ENCODE assay signal across 11 cellular contexts in genomic region chr20:41306061-41306727, GRCh38. TPM values are rescaled to one million over a fixed set of nuclear protein-coding genes. Genes with fewer than 3 reads are reported as not detected.
DNase-seq lines count a peak whose midpoint lies in the region; ATAC-seq, FAIRE-seq and TF ChIP-seq lines count a peak whose summit lies in the region.
"Had no signal": no experiment of that assay in that cellular context is flagged by ENCODE, and none has a peak within 500 bp of the region (broad histone marks: within the 10 kb centered on the region; RNA-seq: fewer than 3 reads in every experiment).

No MANE protein-coding gene starts in this region.

- H2AFZ ChIP-seq in GM12878 (ENCODE audit: control insufficient read depth, low read depth, low read length) (peak overlapping the region; percentile 30; the same call in 1 of the 2 replicates), SK-N-SH (ENCODE audit: low read depth) (no peak overlapping the region)

- H3K9me2 ChIP-seq in SK-N-SH = no peaks in the 10 kb centered on the region

- peak; percentile 68 for FAIRE-seq in GM12878 (lab: Jason Lieb, UNC)

- H4K20me1 ChIP-seq in GM12878 (ENCODE audit: control insufficient read depth, insufficient read depth) = no peaks in the 10 kb centered on the region
- H4K20me1 ChIP-seq in SK-N-SH (ENCODE audit: insufficient read depth) = no peaks in the 10 kb centered on the region

- H3F3A ChIP-seq in SK-N-SH (replicated peaks; ENCODE audit: insufficient read depth) = peaks cover 7% of the 10 kb centered on the region

- POLR2A ChIA-PET in GM12878 (lab: Charles Lee) = interaction anchor here (0.6 to 2.1 kb wide), 7 partner anchors 8 to 167 kb away, joined by 3 to 10 read pairs (median 5); partner anchors contain the start of gene ZHX3
- POLR2A ChIA-PET in SK-N-SH (lab: Yijun Ruan, JAX) = no interaction called here

- no peaks in the 10 kb centered on the region for H3K27me3 ChIP-seq in GM12878 (replicated peaks in 1 of 2; ENCODE audit: control insufficient read depth in 2 of 2, insufficient read depth in 2 of 2, low read length in 1 of 2)
- H3K27me3 ChIP-seq in SK-N-SH (ENCODE audit: insufficient read depth) = no peaks in the 10 kb centered on the region
- no peaks in the 10 kb centered on the region for H3K27me3 ChIP-seq in ascending aorta
- no peaks in the 10 kb centered on the region for H3K27me3 ChIP-seq in right lobe of liver
- H3K27me3 ChIP-seq: suprapubic skin had no signal

- no TSS peak for BruUV-seq in GM12878 (replicated peaks; lab: Mats Ljungman, UMichigan)

- whole genome bisulfite sequencing in GM12878 (ENCODE audit: insufficient coverage, insufficient replicate concordance, low lambda C conversion rate, missing lambda C conversion rate) = 2% methylated on average over 5 of the region's 5 CpGs
- 94% methylated on average over 5 of the region's 5 CpGs for WGBS in SK-N-SH (ENCODE audit: low lambda C conversion rate)
- WGBS in right lobe of liver (ENCODE audit: insufficient coverage, low coverage, low lambda C conversion rate, missing lambda C conversion rate) = 80% methylated on average over 5 of the region's 5 CpGs

- H3K27ac ChIP-seq in GM12878 (ENCODE audit: control insufficient read depth, insufficient read depth) = peak overlapping the region; percentile 71
- no peak overlapping the region for H3K27ac ChIP-seq in SK-N-SH (ENCODE audit: low read depth in 2 of 2, low read length in 1 of 2)
- no peak overlapping the region for H3K27ac ChIP-seq in ascending aorta
- H3K27ac ChIP-seq in right lobe of liver = no peak overlapping the region
- H3K27ac ChIP-seq: suprapubic skin had no signal

- no peak for TF ChIP-seq POLR2A in GM12878 (IDR thresholded peaks at IDR 0.05; ENCODE audit: low read depth, low read length)
- no peak for TF ChIP-seq POLR2A in right lobe of liver (IDR thresholded peaks at IDR 0.05)

- 0 out of 2 replicates have a peak overlapping the region, but pooled peaks have one; percentile 33 for H3K9ac ChIP-seq in GM12878 (ENCODE audit: control insufficient read depth, insufficient read depth, low read length)
- no peak overlapping the region for H3K9ac ChIP-seq in SK-N-SH

- no peaks in the 10 kb centered on the region; the same call in 1 of the 2 replicates for H3K79me2 ChIP-seq in GM12878 (ENCODE audit: control insufficient read depth, insufficient read depth, low read length)
- H3K79me2 ChIP-seq in SK-N-SH (ENCODE audit: insufficient read depth) = peaks cover 77% of the 10 kb centered on the region

- DNase-seq in GM12878 (ENCODE audit: low read depth, low spot score) (peak; percentile 42), SK-N-SH (no peak), ascending aorta (ENCODE audit: low spot score in 2 of 2) (no peak), right lobe of liver (no peak)
- no peak for DNase-seq in activated CD4-positive, alpha-beta T cell treated with anti-CD3 and anti-CD28 coated beads for 4 hours
- DNase-seq: DND-41, NCI-H1436 had no signal

- peak; percentile 82 for ATAC-seq in GM18861 (IDR thresholded peaks at IDR 0.05; ENCODE audit: unreplicated experiment)
- ATAC-seq in GM21515 (IDR thresholded peaks at IDR 0.05; ENCODE audit: unreplicated experiment) = peak; percentile 87
- ATAC-seq in HG03097 (IDR thresholded peaks at IDR 0.05; ENCODE audit: low FRiP score, unreplicated experiment) = peak; percentile 77
- ATAC-seq in GM12878 = peak; percentile 98
- no peak for ATAC-seq in right lobe of liver

- no peaks in the 10 kb centered on the region for H3K9me3 ChIP-seq in GM12878 (replicated peaks; ENCODE audit: control insufficient read depth, insufficient read depth, low read length)
- no peaks in the 10 kb centered on the region for H3K9me3 ChIP-seq in SK-N-SH
- no peaks in the 10 kb centered on the region for H3K9me3 ChIP-seq in ascending aorta
- no peaks in the 10 kb centered on the region for H3K9me3 ChIP-seq in right lobe of liver
- H3K9me3 ChIP-seq: suprapubic skin had no signal

- RAD21 ChIA-PET in GM12878 (lab: Charles Lee; ENCODE audit: unreplicated experiment) = interaction anchor here (0.9 to 2.2 kb wide), 6 partner anchors 12 to 172 kb away, joined by 3 to 8 read pairs (median 4); partner anchors contain the start of gene ZHX3

- H3K4me1 ChIP-seq in GM12878 (ENCODE audit: control insufficient read depth, insufficient read depth, low read length) = peaks cover 30% of the 10 kb centered on the region
- H3K4me1 ChIP-seq in SK-N-SH (ENCODE audit: control insufficient read depth in 1 of 2, insufficient read depth in 2 of 2, low read depth in 1 of 2, low read length in 1 of 2) = no peaks in the 10 kb centered on the region; a peak in 1 of 4 replicates
- peaks cover 14 to 31% of the 10 kb centered on the region in 2 donors for H3K4me1 ChIP-seq in ascending aorta
- H3K4me1 ChIP-seq in right lobe of liver = peaks cover 0 to 25% (median 11%) of the 10 kb centered on the region in 4 donors

- in situ Hi-C loops in GM12878 (cut with MboI) = no loop called here

- CTCF ChIA-PET in GM12878 (lab: Yijun Ruan, JAX) = interaction anchor here (0.7 to 2.5 kb wide), 10 partner anchors 12 to 315 kb away, joined by 3 to 14 read pairs (median 4); no protein-coding TSS in a partner anchor
- CTCF ChIA-PET in SK-N-SH (lab: Yijun Ruan, JAX) = interaction anchor here (1.3 to 2.3 kb wide), 2 partner anchors 33 to 35 kb away, joined by 4 to 6 read pairs; partner anchors contain the start of gene LPIN3

- H3K4me2 ChIP-seq in GM12878 (ENCODE audit: control insufficient read depth, insufficient read depth) (peak overlapping the region; percentile 79), SK-N-SH (no peak overlapping the region)

- TF ChIP-seq RAD21 in GM12878 (IDR thresholded peaks at IDR 0.05; ENCODE audit: insufficient read depth, low read depth, low read length) = no peak
- no peak for TF ChIP-seq RAD21 in SK-N-SH (IDR thresholded peaks at IDR 0.05; ENCODE audit: low read length)

- TF ChIP-seq EP300 in GM12878 (IDR thresholded peaks at IDR 0.05; ENCODE audit: borderline replicate concordance in 1 of 2, control insufficient read depth in 1 of 2, low read depth in 2 of 2, low read length in 2 of 2) (peak; percentile 50 to 58; a peak in 2 of 4 replicates), SK-N-SH (IDR thresholded peaks at IDR 0.05; ENCODE audit: borderline replicate concordance in 1 of 2, low read depth in 1 of 2, low read length in 1 of 2) (no peak)

- H3K4me3 ChIP-seq in GM12878 = peak overlapping the region; percentile 36; the same call in 1 of the 2 replicates
- no peak overlapping the region for H3K4me3 ChIP-seq in SK-N-SH (ENCODE audit: low read depth in 2 of 2, low read length in 1 of 2)
- no peak overlapping the region for H3K4me3 ChIP-seq in ascending aorta
- no peak overlapping the region for H3K4me3 ChIP-seq in right lobe of liver
- H3K4me3 ChIP-seq: suprapubic skin had no signal

- TF ChIP-seq CTCF in GM12878 (IDR thresholded peaks at IDR 0.05 in 2 of 3, conservative IDR thresholded peaks at IDR 0.05 in 1 of 3; ENCODE audit: control insufficient read depth in 2 of 3, extremely low read depth in 1 of 3, insufficient read depth in 1 of 3, low read depth in 3 of 3, low read length in 3 of 3) = no peak
- TF ChIP-seq CTCF in SK-N-SH (IDR thresholded peaks at IDR 0.05) = no peak
- no peak for TF ChIP-seq CTCF in ascending aorta (IDR thresholded peaks at IDR 0.05)
- TF ChIP-seq CTCF in right lobe of liver (IDR thresholded peaks at IDR 0.05) = no peak

- no peaks in the 10 kb centered on the region for H3K36me3 ChIP-seq in GM12878 (ENCODE audit: control insufficient read depth in 2 of 2, insufficient read depth in 2 of 2, low read length in 1 of 2)
- no peaks in the 10 kb centered on the region for H3K36me3 ChIP-seq in SK-N-SH (replicated peaks in 1 of 2; ENCODE audit: control insufficient read depth in 1 of 2, insufficient read depth in 2 of 2, low read length in 1 of 2)
- no peaks in the 10 kb centered on the region for H3K36me3 ChIP-seq in ascending aorta
- H3K36me3 ChIP-seq in right lobe of liver = no peaks in the 10 kb centered on the region
- H3K36me3 ChIP-seq: suprapubic skin had no signal

- intact Hi-C loops in GM12878 (cut with micrococcal nuclease; ENCODE audit: unreplicated experiment) (no loop called here), ascending aorta (cut with DNase I) (no loop called here), right lobe of liver (cut with DNase I) (no loop called here)

- SMC1A ChIA-PET in GM12878 (lab: Charles Lee; ENCODE audit: uncharacterized antibody, unreplicated experiment) = interaction anchor here (0.7 to 3.0 kb wide), 18 partner anchors 8 to 337 kb away, joined by 3 to 16 read pairs (median 4); no protein-coding TSS in a partner anchor

RNA-seq across cellular contexts. Expression of gene ZHX3, which starts 11.3 kb away (rescaled TPM):
- 12.7 and 15.6 TPM in 2 replicates for total RNA-seq in GM12878 (2013; cell fraction: nucleolus; rRNA removed)
- total RNA-seq in GM12878 (2014; rRNA removed) (4.6 and 5.7 TPM in 2 replicates), GM12878 (2014; rRNA removed; fragmentation: Illumina TruSeq; extraction: Trizol) (5.3 and 5.4 TPM in 2 replicates), GM12878 (2021) (13.3 and 14.0 TPM in 2 replicates), ascending aorta (53.3 TPM), right lobe of liver (10 to 100 TPM; 17.6 to 47.4 (median 26.2) TPM)
- 5.5 TPM for polyA plus RNA-seq in GM12878 (2011; ENCODE audit: low read depth)
- polyA plus RNA-seq in GM12878 (2011; rRNA removed) (4.0 and 5.7 TPM in 2 replicates), GM12878 (2014; fragmentation: Illumina TruSeq; extraction: Trizol) (7.2 and 9.3 TPM in 2 replicates), GM12878 (2014; fragmentation: Nextera tagmentation; extraction: Ambion mirVana) (1 to 10 TPM; 1.3 to 1.4 TPM), GM12878 (2014; rRNA removed) (5.2 and 5.6 TPM in 2 replicates), GM12878 (2016; fragmentation: Nextera tagmentation; extraction: Ambion mirVana) (1 to 10 TPM; 1.5 to 1.7 TPM), SK-N-SH (2012; rRNA removed) (6.0 and 6.9 TPM in 2 replicates)
- 4.7 and 5.4 TPM in 2 replicates for polyA plus RNA-seq in GM12878 (2011; cell fraction: cytosol; rRNA removed)
- 4.6 and 7.4 TPM in 2 replicates for polyA plus RNA-seq in GM12878 (2011; cell fraction: nucleus; rRNA removed)
- polyA plus RNA-seq in GM12878 (2012) = 3.0 and 4.0 TPM in 2 replicates
- 10.5 and 11.8 TPM in 2 replicates for polyA minus RNA-seq in GM12878 (2011; rRNA and poly(A)+ RNA removed)
- 2.3 and 3.9 TPM in 2 replicates for polyA minus RNA-seq in GM12878 (2011; cell fraction: cytosol; rRNA and poly(A)+ RNA removed)
- 3.7 and 8.3 TPM in 2 replicates for polyA minus RNA-seq in GM12878 (2011; cell fraction: nucleus; rRNA and poly(A)+ RNA removed)
- polyA plus RNA-seq in SK-N-SH (2012; cell fraction: cytosol; rRNA removed) = 5.7 and 6.2 TPM in 2 replicates
- 9.9 and 11.4 TPM in 2 replicates for polyA plus RNA-seq in SK-N-SH (2012; cell fraction: nucleus; rRNA removed)

RNA-seq across cellular contexts. Expression of gene LPIN3, which starts 34.4 kb away (rescaled TPM):
- 0.27 and 0.44 TPM in 2 replicates for total RNA-seq in GM12878 (2013; cell fraction: nucleolus; rRNA removed)
- total RNA-seq in GM12878 (2014; rRNA removed) (0.23 and 0.38 TPM in 2 replicates), GM12878 (2014; rRNA removed; fragmentation: Illumina TruSeq; extraction: Trizol) (0.18 and 0.28 TPM in 2 replicates), GM12878 (2021) (0.49 and 0.51 TPM in 2 replicates), ascending aorta (63.0 TPM), right lobe of liver (10 to 100 TPM in 5 of 6 experiments, 1 to 10 TPM in 1; 8.4 to 44.7 (median 23.4) TPM)
- 1.1 TPM for polyA plus RNA-seq in GM12878 (2011; ENCODE audit: low read depth)
- polyA plus RNA-seq in GM12878 (2011; rRNA removed) (0.37 and 0.65 TPM in 2 replicates), GM12878 (2014; fragmentation: Illumina TruSeq; extraction: Trizol) (0.17 and 0.53 TPM in 2 replicates), GM12878 (2014; fragmentation: Nextera tagmentation; extraction: Ambion mirVana) (under 1 TPM; 0.13 to 0.22 TPM), GM12878 (2014; rRNA removed) (0.90 and 1.3 TPM in 2 replicates), GM12878 (2016; fragmentation: Nextera tagmentation; extraction: Ambion mirVana) (under 1 TPM; 0.60 to 0.63 TPM), SK-N-SH (2012; rRNA removed) (0.21 and 0.34 TPM in 2 replicates)
- polyA plus RNA-seq in GM12878 (2011; cell fraction: cytosol; rRNA removed) = 0.42 TPM in 2 replicates
- polyA plus RNA-seq in GM12878 (2011; cell fraction: nucleus; rRNA removed) = 7.2 and 11.2 TPM in 2 replicates
- 1.4 and 1.7 TPM in 2 replicates for polyA plus RNA-seq in GM12878 (2012)
- polyA minus RNA-seq in GM12878 (2011; rRNA and poly(A)+ RNA removed) = 0.88 and 1.2 TPM in 2 replicates
- not detected in 2 replicates for polyA minus RNA-seq in GM12878 (2011; cell fraction: cytosol; rRNA and poly(A)+ RNA removed)
- polyA minus RNA-seq in GM12878 (2011; cell fraction: nucleus; rRNA and poly(A)+ RNA removed) = 1.1 and 1.5 TPM in 2 replicates
- polyA plus RNA-seq in SK-N-SH (2012; cell fraction: cytosol; rRNA removed) = 0.05 and 0.09 TPM in 2 replicates
- 1.8 and 1.9 TPM in 2 replicates for polyA plus RNA-seq in SK-N-SH (2012; cell fraction: nucleus; rRNA removed)

Comparison
In these comparisons a context has a peak if more than half of its experiments do, and no peak if none do; other contexts are left out.
1. ATAC-seq: peak in GM18861 (single experiment), GM21515 (single experiment), HG03097 (single experiment) and GM12878 (single experiment); none in right lobe of liver (0 of 4).
2. RNA of gene LPIN3, which starts 34.4 kb away (total RNA-seq): 63.0 TPM in ascending aorta (single experiment) and 8.4 to 44.7 TPM in right lobe of liver; 0.18 to 0.51 TPM in GM12878; every median in the first group is over 4 times any median in the second.